ENCODE assay signal across 1 cellular context in genomic region chr19:14440049-14440448, GRCh38.
TF ChIP-seq lines count a peak whose summit lies in the region.

No MANE protein-coding gene starts in this region.

TF ChIP-seq in K562, 482 proteins besides CTCF, POLR2A, EP300 and RAD21 (continued from another document and continues in another):
- TF ChIP-seq JUN (IDR thresholded peaks at IDR 0.05; ENCODE audit: borderline replicate concordance, low read depth, low read length) = peak; percentile 28; the same call in 1 of the 2 replicates
- TF ChIP-seq JUN (CRISPR knock-in tag; IDR thresholded peaks at IDR 0.05; ENCODE audit: borderline replicate concordance) = no peak
- TF ChIP-seq NBN (IDR thresholded peaks at IDR 0.05; ENCODE audit: low read depth) = no peak
- peak; percentile 79 for TF ChIP-seq ZNF143 (CRISPR knock-in tag; IDR thresholded peaks at IDR 0.05)
- TF ChIP-seq TAF9B (IDR thresholded peaks at IDR 0.05; ENCODE audit: partially characterized antibody) = no peak
- no peak for TF ChIP-seq ZNF324 (CRISPR knock-in tag; IDR thresholded peaks at IDR 0.05)
- TF ChIP-seq TFAM (CRISPR knock-in tag; conservative IDR thresholded peaks at IDR 0.05) = no peak
- no peak for TF ChIP-seq NFRKB (IDR thresholded peaks at IDR 0.05; ENCODE audit: low read depth)
- no peak for TF ChIP-seq ZNF318 (IDR thresholded peaks at IDR 0.05; ENCODE audit: borderline replicate concordance in 1 of 2, low read depth in 1 of 2)
- peak; percentile 23; the same call in 1 of the 2 replicates for TF ChIP-seq GATAD2A (IDR thresholded peaks at IDR 0.05)
- no peak for TF ChIP-seq YBX1 (IDR thresholded peaks at IDR 0.05)
- TF ChIP-seq ZC3H4 (CRISPR knock-in tag; IDR thresholded peaks at IDR 0.05; ENCODE audit: borderline replicate concordance) = no peak
- TF ChIP-seq, protein P1, sequence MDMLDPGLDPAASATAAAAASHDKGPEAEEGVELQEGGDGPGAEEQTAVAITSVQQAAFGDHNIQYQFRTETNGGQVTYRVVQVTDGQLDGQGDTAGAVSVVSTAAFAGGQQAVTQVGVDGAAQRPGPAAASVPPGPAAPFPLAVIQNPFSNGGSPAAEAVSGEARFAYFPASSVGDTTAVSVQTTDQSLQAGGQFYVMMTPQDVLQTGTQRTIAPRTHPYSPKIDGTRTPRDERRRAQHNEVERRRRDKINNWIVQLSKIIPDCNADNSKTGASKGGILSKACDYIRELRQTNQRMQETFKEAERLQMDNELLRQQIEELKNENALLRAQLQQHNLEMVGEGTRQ (CRISPR knock-in tag; IDR thresholded peaks at IDR 0.05) = no peak
- TF ChIP-seq ZNF77 (CRISPR knock-in tag; IDR thresholded peaks at IDR 0.05) = no peak
- no peak for TF ChIP-seq STAT5B (CRISPR knock-in tag; IDR thresholded peaks at IDR 0.05)
- no peak for TF ChIP-seq MEIS2 (IDR thresholded peaks at IDR 0.05; ENCODE audit: partially characterized antibody)
- TF ChIP-seq, protein P2, sequence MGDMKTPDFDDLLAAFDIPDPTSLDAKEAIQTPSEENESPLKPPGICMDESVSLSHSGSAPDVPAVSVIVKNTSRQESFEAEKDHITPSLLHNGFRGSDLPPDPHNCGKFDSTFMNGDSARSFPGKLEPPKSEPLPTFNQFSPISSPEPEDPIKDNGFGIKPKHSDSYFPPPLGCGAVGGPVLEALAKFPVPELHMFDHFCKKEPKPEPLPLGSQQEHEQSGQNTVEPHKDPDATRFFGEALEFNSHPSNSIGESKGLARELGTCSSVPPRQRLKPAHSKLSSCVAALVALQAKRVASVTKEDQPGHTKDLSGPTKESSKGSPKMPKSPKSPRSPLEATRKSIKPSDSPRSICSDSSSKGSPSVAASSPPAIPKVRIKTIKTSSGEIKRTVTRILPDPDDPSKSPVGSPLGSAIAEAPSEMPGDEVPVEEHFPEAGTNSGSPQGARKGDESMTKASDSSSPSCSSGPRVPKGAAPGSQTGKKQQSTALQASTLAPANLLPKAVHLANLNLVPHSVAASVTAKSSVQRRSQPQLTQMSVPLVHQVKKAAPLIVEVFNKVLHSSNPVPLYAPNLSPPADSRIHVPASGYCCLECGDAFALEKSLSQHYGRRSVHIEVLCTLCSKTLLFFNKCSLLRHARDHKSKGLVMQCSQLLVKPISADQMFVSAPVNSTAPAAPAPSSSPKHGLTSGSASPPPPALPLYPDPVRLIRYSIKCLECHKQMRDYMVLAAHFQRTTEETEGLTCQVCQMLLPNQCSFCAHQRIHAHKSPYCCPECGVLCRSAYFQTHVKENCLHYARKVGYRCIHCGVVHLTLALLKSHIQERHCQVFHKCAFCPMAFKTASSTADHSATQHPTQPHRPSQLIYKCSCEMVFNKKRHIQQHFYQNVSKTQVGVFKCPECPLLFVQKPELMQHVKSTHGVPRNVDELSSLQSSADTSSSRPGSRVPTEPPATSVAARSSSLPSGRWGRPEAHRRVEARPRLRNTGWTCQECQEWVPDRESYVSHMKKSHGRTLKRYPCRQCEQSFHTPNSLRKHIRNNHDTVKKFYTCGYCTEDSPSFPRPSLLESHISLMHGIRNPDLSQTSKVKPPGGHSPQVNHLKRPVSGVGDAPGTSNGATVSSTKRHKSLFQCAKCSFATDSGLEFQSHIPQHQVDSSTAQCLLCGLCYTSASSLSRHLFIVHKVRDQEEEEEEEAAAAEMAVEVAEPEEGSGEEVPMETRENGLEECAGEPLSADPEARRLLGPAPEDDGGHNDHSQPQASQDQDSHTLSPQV (IDR thresholded peaks at IDR 0.05) = peak; percentile 91
- TF ChIP-seq TFAP4 (CRISPR knock-in tag; IDR thresholded peaks at IDR 0.05; ENCODE audit: borderline replicate concordance) = peak; percentile 31; the same call in 1 of the 2 replicates
- no peak for TF ChIP-seq ETS1 (conservative IDR thresholded peaks at IDR 0.05; ENCODE audit: control insufficient read depth, low read depth, low read length)
- no peak for TF ChIP-seq CBX5 (IDR thresholded peaks at IDR 0.05; ENCODE audit: borderline replicate concordance, low read depth)
- TF ChIP-seq HEY1 (CRISPR knock-in tag; IDR thresholded peaks at IDR 0.05; ENCODE audit: borderline replicate concordance) = no peak
- TF ChIP-seq, protein P3, sequence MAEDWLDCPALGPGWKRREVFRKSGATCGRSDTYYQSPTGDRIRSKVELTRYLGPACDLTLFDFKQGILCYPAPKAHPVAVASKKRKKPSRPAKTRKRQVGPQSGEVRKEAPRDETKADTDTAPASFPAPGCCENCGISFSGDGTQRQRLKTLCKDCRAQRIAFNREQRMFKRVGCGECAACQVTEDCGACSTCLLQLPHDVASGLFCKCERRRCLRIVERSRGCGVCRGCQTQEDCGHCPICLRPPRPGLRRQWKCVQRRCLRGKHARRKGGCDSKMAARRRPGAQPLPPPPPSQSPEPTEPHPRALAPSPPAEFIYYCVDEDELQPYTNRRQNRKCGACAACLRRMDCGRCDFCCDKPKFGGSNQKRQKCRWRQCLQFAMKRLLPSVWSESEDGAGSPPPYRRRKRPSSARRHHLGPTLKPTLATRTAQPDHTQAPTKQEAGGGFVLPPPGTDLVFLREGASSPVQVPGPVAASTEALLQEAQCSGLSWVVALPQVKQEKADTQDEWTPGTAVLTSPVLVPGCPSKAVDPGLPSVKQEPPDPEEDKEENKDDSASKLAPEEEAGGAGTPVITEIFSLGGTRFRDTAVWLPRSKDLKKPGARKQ (CRISPR knock-in tag; IDR thresholded peaks at IDR 0.05) = no peak
- TF ChIP-seq ZNF766 (CRISPR knock-in tag; conservative IDR thresholded peaks at IDR 0.05) = peak; percentile 61; the same call in 1 of the 2 replicates
- TF ChIP-seq JUNB (CRISPR knock-in tag; conservative IDR thresholded peaks at IDR 0.05) = no peak
- no peak for TF ChIP-seq PTBP1 (IDR thresholded peaks at IDR 0.05; ENCODE audit: low read depth, low read length)
- no peak for TF ChIP-seq CEBPB (tag; IDR thresholded peaks at IDR 0.05)
- TF ChIP-seq SOX6 (IDR thresholded peaks at IDR 0.05) = peak; percentile 21; the same call in 1 of the 2 replicates
- TF ChIP-seq, protein P4, sequence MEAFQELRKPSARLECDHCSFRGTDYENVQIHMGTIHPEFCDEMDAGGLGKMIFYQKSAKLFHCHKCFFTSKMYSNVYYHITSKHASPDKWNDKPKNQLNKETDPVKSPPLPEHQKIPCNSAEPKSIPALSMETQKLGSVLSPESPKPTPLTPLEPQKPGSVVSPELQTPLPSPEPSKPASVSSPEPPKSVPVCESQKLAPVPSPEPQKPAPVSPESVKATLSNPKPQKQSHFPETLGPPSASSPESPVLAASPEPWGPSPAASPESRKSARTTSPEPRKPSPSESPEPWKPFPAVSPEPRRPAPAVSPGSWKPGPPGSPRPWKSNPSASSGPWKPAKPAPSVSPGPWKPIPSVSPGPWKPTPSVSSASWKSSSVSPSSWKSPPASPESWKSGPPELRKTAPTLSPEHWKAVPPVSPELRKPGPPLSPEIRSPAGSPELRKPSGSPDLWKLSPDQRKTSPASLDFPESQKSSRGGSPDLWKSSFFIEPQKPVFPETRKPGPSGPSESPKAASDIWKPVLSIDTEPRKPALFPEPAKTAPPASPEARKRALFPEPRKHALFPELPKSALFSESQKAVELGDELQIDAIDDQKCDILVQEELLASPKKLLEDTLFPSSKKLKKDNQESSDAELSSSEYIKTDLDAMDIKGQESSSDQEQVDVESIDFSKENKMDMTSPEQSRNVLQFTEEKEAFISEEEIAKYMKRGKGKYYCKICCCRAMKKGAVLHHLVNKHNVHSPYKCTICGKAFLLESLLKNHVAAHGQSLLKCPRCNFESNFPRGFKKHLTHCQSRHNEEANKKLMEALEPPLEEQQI (IDR thresholded peaks at IDR 0.05) = no peak
- TF ChIP-seq, protein P5, sequence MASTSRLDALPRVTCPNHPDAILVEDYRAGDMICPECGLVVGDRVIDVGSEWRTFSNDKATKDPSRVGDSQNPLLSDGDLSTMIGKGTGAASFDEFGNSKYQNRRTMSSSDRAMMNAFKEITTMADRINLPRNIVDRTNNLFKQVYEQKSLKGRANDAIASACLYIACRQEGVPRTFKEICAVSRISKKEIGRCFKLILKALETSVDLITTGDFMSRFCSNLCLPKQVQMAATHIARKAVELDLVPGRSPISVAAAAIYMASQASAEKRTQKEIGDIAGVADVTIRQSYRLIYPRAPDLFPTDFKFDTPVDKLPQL (IDR thresholded peaks at IDR 0.05; ENCODE audit: extremely low read depth, insufficient read length) = no peak
- no peak for TF ChIP-seq TCF15 (CRISPR knock-in tag; IDR thresholded peaks at IDR 0.05)
- TF ChIP-seq NRF1 (conservative IDR thresholded peaks at IDR 0.05 in 1 of 2, IDR thresholded peaks at IDR 0.05 in 1 of 2) = peak; percentile 47 to 60; a peak in 3 of 4 replicates
- no peak for TF ChIP-seq SP1 (CRISPR knock-in tag; IDR thresholded peaks at IDR 0.05)
- no peak for TF ChIP-seq E2F1 (CRISPR knock-in tag; IDR thresholded peaks at IDR 0.05)
- TF ChIP-seq KLF16 (IDR thresholded peaks at IDR 0.05) = no peak
- no peak for TF ChIP-seq MAFG (tag; conservative IDR thresholded peaks at IDR 0.05)
- TF ChIP-seq JUND (IDR thresholded peaks at IDR 0.05; ENCODE audit: borderline replicate concordance, low read depth, low read length) = no peak
- peak; percentile 38; the same call in 1 of the 3 replicates for TF ChIP-seq JUND (tag; IDR thresholded peaks at IDR 0.05; ENCODE audit: borderline replicate concordance, low read depth, low read length)
- peak; percentile 65; the same call in 1 of the 2 replicates for TF ChIP-seq HDAC8 (tag; IDR thresholded peaks at IDR 0.05)
- no peak for TF ChIP-seq ZC3H8 (IDR thresholded peaks at IDR 0.05)
